10 cellular contexts compared by ENCODE assay signal in genomic region chr15:63238796-63239195, GRCh38. TPM values are rescaled to one million over a fixed set of nuclear protein-coding genes. Genes with fewer than 3 reads are reported as not detected.
DNase-seq lines count a peak whose midpoint lies in the region; ATAC-seq and TF ChIP-seq lines count a peak whose summit lies in the region.
"Had no signal": no experiment of that assay in that cellular context is flagged by ENCODE, and none has a peak within 500 bp of the region (broad histone marks: within the 10 kb centered on the region; RNA-seq: fewer than 3 reads in every experiment).

No MANE protein-coding gene starts in this region.

- no peak overlapping the region for H3K4me3 ChIP-seq in right lobe of liver

- H3K36me3 Mint-ChIP-seq in T-helper 1 cell treated with Interleukin-12 subunit alpha and Interleukin-12 subunit beta and Interleukin-4 antibody, amounts not matched to agents 30 μg/mL and 1 μg/mL, for 36 hours (ENCODE audit: low read depth), result peaks cover 33% of the 10 kb centered on the region

- H3K4me3 Mint-ChIP-seq in T-helper 1 cell treated with Interleukin-12 subunit alpha and Interleukin-12 subunit beta and Interleukin-4 antibody, amounts not matched to agents 30 μg/mL and 1 μg/mL, for 36 hours, result no peak overlapping the region
- H3K4me3 Mint-ChIP-seq: neural crest cell had no signal

- DNase-seq in EH (ENCODE audit: low read depth), result peak; percentile 83
- peak; percentile 84 to 93 for DNase-seq in foreskin keratinocyte
- no peak for DNase-seq in right lobe of liver
- DNase-seq in HEK293T (ENCODE audit: extremely low spot score), result no peak
- DNase-seq in DMS 273 (lab: John Stamatoyannopoulos, UW; ENCODE audit: unreplicated experiment), result no peak
- no peak for DNase-seq in NCI-H1417 treated with DMSO at 0.1 percent for 48 hours (lab: John Stamatoyannopoulos, UW)
- DNase-seq: NCI-H69 had no signal

- H3K9me3 ChIP-seq in right lobe of liver, result no peaks in the 10 kb centered on the region

- H3K27me3 ChIP-seq in foreskin keratinocyte (no peaks in the 10 kb centered on the region), right lobe of liver (no peaks in the 10 kb centered on the region)

- no peak for TF ChIP-seq POLR2A in right lobe of liver (IDR thresholded peaks at IDR 0.05)

- no peak for TF ChIP-seq CTCF in foreskin keratinocyte (conservative IDR thresholded peaks at IDR 0.05)
- no peak for TF ChIP-seq CTCF in right lobe of liver (IDR thresholded peaks at IDR 0.05)

- POLR2A ChIA-PET in HEK293T (lab: Yijun Ruan, JAX), result no interaction called here

- peaks cover 6% of the 10 kb centered on the region for H3K9me3 Mint-ChIP-seq in T-helper 1 cell treated with Interleukin-12 subunit alpha and Interleukin-12 subunit beta and Interleukin-4 antibody, amounts not matched to agents 30 μg/mL and 1 μg/mL, for 36 hours

- ATAC-seq in GM21786 (IDR thresholded peaks at IDR 0.05; ENCODE audit: unreplicated experiment) (peak; percentile 60), foreskin keratinocyte (peak; percentile 87), right lobe of liver (no peak)

- CTCF ChIA-PET in HEK293T (lab: Yijun Ruan, JAX), result no interaction called here

- H3K27me3 Mint-ChIP-seq in T-helper 1 cell treated with Interleukin-12 subunit alpha and Interleukin-12 subunit beta and Interleukin-4 antibody, amounts not matched to agents 30 μg/mL and 1 μg/mL, for 36 hours (ENCODE audit: low read depth), result no peaks in the 10 kb centered on the region

- peak overlapping the region; percentile 41 for H3K27ac Mint-ChIP-seq in T-helper 1 cell treated with Interleukin-12 subunit alpha and Interleukin-12 subunit beta and Interleukin-4 antibody, amounts not matched to agents 30 μg/mL and 1 μg/mL, for 36 hours

- 63% methylated on average over 1 of the region's 1 CpG for WGBS in right lobe of liver (ENCODE audit: insufficient coverage, low coverage, low lambda C conversion rate, missing lambda C conversion rate)

- H3K4me1 ChIP-seq in foreskin keratinocyte (peaks cover 56% of the 10 kb centered on the region), right lobe of liver (peaks cover 0 to 15% (median 4%) of the 10 kb centered on the region in 4 donors)

- H3K27ac ChIP-seq in foreskin keratinocyte, result peak overlapping the region; percentile 34
- no peak overlapping the region for H3K27ac ChIP-seq in right lobe of liver

- intact Hi-C loops in right lobe of liver (cut with DNase I), result no loop called here

- H3K4me1 Mint-ChIP-seq in T-helper 1 cell treated with Interleukin-12 subunit alpha and Interleukin-12 subunit beta and Interleukin-4 antibody, amounts not matched to agents 30 μg/mL and 1 μg/mL, for 36 hours (ENCODE audit: low read depth), result peaks cover 38% of the 10 kb centered on the region

- no peaks in the 10 kb centered on the region for H3K36me3 ChIP-seq in right lobe of liver

TF ChIP-seq in HEK293T, 16 proteins besides CTCF, POLR2A, EP300 and RAD21:
- no peak for TF ChIP-seq ELF4 (IDR thresholded peaks at IDR 0.05)
- no peak for TF ChIP-seq TARDBP (IDR thresholded peaks at IDR 0.05)
- TF ChIP-seq BHLHE40 (IDR thresholded peaks at IDR 0.05; ENCODE audit: borderline replicate concordance), result no peak
- no peak for TF ChIP-seq FOXM1 (IDR thresholded peaks at IDR 0.05; ENCODE audit: borderline replicate concordance)
- TF ChIP-seq HDGF (IDR thresholded peaks at IDR 0.05; ENCODE audit: borderline replicate concordance), result no peak
- no peak for TF ChIP-seq CTBP1 (IDR thresholded peaks at IDR 0.05; ENCODE audit: borderline replicate concordance)
- TF ChIP-seq ZNF384 (IDR thresholded peaks at IDR 0.05), result no peak
- TF ChIP-seq NFRKB (IDR thresholded peaks at IDR 0.05), result no peak
- no peak for TF ChIP-seq SUZ12 (IDR thresholded peaks at IDR 0.05)

RNA-seq across cellular contexts. Expression of gene APH1B, which starts 38.6 kb away (rescaled TPM):
- 5.3 and 5.7 TPM in 2 replicates for total RNA-seq in foreskin keratinocyte
- 6.6 and 7.7 TPM in 2 replicates for polyA plus RNA-seq in foreskin keratinocyte
- total RNA-seq in right lobe of liver, result 1 to 10 TPM; 2.2 to 7.4 (median 4.7) TPM

RNA-seq across cellular contexts. Expression of gene RAB8B, which starts 49.4 kb away (rescaled TPM):
- total RNA-seq in foreskin keratinocyte (18.9 and 20.4 TPM in 2 replicates), right lobe of liver (10 to 100 TPM in 4 of 6 experiments, 1 to 10 TPM in 2; 5.8 to 50.7 (median 14.3) TPM)
- polyA plus RNA-seq in foreskin keratinocyte, result 4.5 and 5.1 TPM in 2 replicates

Comparison
In these comparisons a context has a peak if more than half of its experiments do, and no peak if none do; other contexts are left out.
1. DNase-seq: peak in EH (single experiment) and foreskin keratinocyte (2 of 2); none in right lobe of liver (0 of 3), HEK293T (single experiment), DMS 273 (single experiment) and NCI-H1417 treated with DMSO at 0.1 percent for 48 hours (single experiment).
2. ATAC-seq: peak in GM21786 (single experiment) and foreskin keratinocyte (single experiment); none in right lobe of liver (0 of 4).